ENCODE assay signal across 1 cellular context in the genomic region with DNA sequence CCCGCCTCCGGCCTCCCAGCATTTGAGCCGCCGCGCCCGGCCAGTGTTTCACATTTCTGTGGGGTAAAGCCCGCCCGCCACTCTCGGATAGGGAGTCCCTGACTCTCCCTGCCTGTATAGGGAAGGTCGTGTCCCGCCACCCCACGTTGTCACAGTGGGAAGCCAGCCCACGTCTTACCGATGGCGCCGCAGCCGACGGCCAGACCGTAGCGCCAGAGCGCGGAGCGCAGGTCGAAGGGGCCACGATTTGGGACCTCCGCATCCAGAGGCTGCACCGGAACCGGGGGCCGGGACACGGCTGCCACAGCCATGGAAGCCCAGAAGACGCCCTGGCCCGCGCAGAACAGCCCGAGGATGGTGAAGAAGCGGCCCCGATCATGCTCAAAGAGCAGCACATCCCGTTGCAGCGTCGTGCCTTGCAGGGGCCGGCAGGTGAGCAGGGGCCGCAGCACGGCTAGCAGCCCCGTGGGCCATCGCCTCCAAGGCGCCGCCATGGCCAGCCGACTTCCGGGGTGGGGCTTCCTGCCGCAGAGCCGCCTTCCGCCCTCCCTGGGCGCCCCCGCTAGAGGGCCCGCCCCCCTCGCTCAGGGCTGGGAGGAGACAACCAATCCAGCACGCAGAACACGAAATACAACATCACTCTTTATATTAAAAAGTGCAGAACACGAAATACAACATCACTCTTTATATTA.
TF ChIP-seq lines count a peak whose summit lies in the region.

A gene with protein sequence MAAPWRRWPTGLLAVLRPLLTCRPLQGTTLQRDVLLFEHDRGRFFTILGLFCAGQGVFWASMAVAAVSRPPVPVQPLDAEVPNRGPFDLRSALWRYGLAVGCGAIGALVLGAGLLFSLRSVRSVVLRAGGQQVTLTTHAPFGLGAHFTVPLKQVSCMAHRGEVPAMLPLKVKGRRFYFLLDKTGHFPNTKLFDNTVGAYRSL (minus strand): TSS at position 506 of the 692 bp plus-strand sequence. CDS start 12 bp downstream, at position 494.

TF ChIP-seq in K562, 482 proteins besides CTCF, POLR2A, EP300 and RAD21 (continued from another document and continues in another):
- TF ChIP-seq, protein P1, sequence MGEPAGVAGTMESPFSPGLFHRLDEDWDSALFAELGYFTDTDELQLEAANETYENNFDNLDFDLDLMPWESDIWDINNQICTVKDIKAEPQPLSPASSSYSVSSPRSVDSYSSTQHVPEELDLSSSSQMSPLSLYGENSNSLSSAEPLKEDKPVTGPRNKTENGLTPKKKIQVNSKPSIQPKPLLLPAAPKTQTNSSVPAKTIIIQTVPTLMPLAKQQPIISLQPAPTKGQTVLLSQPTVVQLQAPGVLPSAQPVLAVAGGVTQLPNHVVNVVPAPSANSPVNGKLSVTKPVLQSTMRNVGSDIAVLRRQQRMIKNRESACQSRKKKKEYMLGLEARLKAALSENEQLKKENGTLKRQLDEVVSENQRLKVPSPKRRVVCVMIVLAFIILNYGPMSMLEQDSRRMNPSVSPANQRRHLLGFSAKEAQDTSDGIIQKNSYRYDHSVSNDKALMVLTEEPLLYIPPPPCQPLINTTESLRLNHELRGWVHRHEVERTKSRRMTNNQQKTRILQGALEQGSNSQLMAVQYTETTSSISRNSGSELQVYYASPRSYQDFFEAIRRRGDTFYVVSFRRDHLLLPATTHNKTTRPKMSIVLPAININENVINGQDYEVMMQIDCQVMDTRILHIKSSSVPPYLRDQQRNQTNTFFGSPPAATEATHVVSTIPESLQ (CRISPR knock-in tag; IDR thresholded peaks at IDR 0.05): no peak; the same call in 1 of the 2 replicates
- TF ChIP-seq SNIP1 (IDR thresholded peaks at IDR 0.05; ENCODE audit: low read depth) (no peak), ZFP1 (CRISPR knock-in tag; IDR thresholded peaks at IDR 0.05) (no peak), TARDBP (IDR thresholded peaks at IDR 0.05) (peak; percentile 45; the same call in 1 of the 2 replicates), KLF6 (CRISPR knock-in tag; IDR thresholded peaks at IDR 0.05; ENCODE audit: borderline replicate concordance) (no peak), KDM4B (IDR thresholded peaks at IDR 0.05; ENCODE audit: borderline replicate concordance in 2 of 2, low read depth in 1 of 2) (0 out of 4 replicates have a peak, but pooled peaks of 1 of the 2 experiments have one; percentile 72), HEY1 (CRISPR knock-in tag; IDR thresholded peaks at IDR 0.05; ENCODE audit: borderline replicate concordance) (no peak), BRCA1 (IDR thresholded peaks at IDR 0.05) (no peak), BRCA1 (CRISPR knock-in tag; IDR thresholded peaks at IDR 0.05) (no peak), ZNF347 (CRISPR knock-in tag; IDR thresholded peaks at IDR 0.05; ENCODE audit: low read depth) (no peak), HNRNPH1 (optimal IDR thresholded peaks at IDR 0.05; ENCODE audit: low read depth, low read length) (no peak)
- TF ChIP-seq, protein P2, sequence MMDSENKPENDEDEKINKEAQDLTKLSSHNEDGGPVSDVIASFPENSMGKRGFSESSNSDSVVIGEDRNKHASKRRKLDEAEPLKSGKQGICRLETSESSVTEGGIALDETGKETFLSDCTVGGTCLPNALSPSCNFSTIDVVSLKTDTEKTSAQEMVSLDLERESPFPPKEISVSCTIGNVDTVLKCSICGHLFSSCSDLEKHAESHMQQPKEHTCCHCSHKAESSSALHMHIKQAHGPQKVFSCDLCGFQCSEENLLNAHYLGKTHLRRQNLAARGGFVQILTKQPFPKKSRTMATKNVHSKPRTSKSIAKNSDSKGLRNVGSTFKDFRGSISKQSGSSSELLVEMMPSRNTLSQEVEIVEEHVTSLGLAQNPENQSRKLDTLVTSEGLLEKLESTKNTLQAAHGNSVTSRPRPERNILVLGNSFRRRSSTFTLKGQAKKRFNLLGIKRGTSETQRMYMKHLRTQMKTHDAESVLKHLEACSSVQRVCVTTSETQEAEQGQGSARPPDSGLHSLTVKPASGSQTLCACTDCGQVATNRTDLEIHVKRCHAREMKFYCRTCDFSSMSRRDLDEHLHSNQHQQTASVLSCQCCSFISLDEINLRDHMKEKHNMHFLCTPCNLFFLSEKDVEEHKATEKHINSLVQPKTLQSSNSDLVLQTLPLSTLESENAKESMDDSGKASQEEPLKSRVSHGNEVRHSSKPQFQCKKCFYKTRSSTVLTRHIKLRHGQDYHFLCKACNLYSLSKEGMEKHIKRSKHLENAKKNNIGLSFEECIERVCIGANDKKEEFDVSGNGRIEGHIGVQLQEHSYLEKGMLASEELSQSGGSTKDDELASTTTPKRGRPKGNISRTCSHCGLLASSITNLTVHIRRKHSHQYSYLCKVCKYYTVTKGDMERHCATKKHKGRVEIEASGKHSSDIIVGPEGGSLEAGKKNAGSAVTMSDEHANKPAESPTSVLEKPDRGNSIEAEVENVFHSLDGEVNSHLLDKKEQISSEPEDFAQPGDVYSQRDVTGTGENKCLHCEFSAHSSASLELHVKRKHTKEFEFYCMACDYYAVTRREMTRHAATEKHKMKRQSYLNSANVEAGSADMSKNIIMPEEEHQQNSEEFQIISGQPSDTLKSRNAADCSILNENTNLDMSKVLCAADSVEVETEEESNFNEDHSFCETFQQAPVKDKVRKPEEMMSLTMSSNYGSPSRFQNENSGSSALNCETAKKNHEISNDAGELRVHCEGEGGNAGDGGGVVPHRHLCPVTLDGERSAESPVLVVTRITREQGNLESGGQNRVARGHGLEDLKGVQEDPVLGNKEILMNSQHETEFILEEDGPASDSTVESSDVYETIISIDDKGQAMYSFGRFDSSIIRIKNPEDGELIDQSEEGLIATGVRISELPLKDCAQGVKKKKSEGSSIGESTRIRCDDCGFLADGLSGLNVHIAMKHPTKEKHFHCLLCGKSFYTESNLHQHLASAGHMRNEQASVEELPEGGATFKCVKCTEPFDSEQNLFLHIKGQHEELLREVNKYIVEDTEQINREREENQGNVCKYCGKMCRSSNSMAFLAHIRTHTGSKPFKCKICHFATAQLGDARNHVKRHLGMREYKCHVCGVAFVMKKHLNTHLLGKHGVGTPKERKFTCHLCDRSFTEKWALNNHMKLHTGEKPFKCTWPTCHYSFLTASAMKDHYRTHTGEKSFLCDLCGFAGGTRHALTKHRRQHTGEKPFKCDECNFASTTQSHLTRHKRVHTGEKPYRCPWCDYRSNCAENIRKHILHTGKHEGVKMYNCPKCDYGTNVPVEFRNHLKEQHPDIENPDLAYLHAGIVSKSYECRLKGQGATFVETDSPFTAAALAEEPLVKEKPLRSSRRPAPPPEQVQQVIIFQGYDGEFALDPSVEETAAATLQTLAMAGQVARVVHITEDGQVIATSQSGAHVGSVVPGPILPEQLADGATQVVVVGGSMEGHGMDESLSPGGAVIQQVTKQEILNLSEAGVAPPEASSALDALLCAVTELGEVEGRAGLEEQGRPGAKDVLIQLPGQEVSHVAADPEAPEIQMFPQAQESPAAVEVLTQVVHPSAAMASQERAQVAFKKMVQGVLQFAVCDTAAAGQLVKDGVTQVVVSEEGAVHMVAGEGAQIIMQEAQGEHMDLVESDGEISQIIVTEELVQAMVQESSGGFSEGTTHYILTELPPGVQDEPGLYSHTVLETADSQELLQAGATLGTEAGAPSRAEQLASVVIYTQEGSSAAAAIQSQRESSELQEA (IDR thresholded peaks at IDR 0.05; ENCODE audit: low read depth): no peak
- TF ChIP-seq, protein P3, sequence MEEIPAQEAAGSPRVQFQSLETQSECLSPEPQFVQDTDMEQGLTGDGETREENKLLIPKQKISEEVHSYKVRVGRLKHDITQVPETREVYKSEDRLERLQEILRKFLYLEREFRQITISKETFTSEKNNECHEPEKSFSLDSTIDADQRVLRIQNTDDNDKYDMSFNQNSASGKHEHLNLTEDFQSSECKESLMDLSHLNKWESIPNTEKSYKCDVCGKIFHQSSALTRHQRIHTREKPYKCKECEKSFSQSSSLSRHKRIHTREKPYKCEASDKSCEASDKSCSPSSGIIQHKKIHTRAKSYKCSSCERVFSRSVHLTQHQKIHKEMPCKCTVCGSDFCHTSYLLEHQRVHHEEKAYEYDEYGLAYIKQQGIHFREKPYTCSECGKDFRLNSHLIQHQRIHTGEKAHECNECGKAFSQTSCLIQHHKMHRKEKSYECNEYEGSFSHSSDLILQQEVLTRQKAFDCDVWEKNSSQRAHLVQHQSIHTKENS (CRISPR knock-in tag; IDR thresholded peaks at IDR 0.05): 0 out of 2 replicates have a peak, but pooled peaks have one; percentile 66
- TF ChIP-seq, protein P4, sequence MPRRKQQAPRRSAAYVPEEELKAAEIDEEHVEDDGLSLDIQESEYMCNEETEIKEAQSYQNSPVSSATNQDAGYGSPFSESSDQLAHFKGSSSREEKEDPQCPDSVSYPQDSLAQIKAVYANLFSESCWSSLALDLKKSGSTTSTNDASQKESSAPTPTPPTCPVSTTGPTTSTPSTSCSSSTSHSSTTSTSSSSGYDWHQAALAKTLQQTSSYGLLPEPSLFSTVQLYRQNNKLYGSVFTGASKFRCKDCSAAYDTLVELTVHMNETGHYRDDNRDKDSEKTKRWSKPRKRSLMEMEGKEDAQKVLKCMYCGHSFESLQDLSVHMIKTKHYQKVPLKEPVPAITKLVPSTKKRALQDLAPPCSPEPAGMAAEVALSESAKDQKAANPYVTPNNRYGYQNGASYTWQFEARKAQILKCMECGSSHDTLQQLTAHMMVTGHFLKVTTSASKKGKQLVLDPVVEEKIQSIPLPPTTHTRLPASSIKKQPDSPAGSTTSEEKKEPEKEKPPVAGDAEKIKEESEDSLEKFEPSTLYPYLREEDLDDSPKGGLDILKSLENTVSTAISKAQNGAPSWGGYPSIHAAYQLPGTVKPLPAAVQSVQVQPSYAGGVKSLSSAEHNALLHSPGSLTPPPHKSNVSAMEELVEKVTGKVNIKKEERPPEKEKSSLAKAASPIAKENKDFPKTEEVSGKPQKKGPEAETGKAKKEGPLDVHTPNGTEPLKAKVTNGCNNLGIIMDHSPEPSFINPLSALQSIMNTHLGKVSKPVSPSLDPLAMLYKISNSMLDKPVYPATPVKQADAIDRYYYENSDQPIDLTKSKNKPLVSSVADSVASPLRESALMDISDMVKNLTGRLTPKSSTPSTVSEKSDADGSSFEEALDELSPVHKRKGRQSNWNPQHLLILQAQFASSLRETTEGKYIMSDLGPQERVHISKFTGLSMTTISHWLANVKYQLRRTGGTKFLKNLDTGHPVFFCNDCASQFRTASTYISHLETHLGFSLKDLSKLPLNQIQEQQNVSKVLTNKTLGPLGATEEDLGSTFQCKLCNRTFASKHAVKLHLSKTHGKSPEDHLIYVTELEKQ (CRISPR knock-in tag; IDR thresholded peaks at IDR 0.05): no peak
- TF ChIP-seq, protein P5, sequence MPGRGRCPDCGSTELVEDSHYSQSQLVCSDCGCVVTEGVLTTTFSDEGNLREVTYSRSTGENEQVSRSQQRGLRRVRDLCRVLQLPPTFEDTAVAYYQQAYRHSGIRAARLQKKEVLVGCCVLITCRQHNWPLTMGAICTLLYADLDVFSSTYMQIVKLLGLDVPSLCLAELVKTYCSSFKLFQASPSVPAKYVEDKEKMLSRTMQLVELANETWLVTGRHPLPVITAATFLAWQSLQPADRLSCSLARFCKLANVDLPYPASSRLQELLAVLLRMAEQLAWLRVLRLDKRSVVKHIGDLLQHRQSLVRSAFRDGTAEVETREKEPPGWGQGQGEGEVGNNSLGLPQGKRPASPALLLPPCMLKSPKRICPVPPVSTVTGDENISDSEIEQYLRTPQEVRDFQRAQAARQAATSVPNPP (IDR thresholded peaks at IDR 0.05; ENCODE audit: borderline replicate concordance, insufficient read depth, insufficient read length): no peak
- TF ChIP-seq, protein P6, sequence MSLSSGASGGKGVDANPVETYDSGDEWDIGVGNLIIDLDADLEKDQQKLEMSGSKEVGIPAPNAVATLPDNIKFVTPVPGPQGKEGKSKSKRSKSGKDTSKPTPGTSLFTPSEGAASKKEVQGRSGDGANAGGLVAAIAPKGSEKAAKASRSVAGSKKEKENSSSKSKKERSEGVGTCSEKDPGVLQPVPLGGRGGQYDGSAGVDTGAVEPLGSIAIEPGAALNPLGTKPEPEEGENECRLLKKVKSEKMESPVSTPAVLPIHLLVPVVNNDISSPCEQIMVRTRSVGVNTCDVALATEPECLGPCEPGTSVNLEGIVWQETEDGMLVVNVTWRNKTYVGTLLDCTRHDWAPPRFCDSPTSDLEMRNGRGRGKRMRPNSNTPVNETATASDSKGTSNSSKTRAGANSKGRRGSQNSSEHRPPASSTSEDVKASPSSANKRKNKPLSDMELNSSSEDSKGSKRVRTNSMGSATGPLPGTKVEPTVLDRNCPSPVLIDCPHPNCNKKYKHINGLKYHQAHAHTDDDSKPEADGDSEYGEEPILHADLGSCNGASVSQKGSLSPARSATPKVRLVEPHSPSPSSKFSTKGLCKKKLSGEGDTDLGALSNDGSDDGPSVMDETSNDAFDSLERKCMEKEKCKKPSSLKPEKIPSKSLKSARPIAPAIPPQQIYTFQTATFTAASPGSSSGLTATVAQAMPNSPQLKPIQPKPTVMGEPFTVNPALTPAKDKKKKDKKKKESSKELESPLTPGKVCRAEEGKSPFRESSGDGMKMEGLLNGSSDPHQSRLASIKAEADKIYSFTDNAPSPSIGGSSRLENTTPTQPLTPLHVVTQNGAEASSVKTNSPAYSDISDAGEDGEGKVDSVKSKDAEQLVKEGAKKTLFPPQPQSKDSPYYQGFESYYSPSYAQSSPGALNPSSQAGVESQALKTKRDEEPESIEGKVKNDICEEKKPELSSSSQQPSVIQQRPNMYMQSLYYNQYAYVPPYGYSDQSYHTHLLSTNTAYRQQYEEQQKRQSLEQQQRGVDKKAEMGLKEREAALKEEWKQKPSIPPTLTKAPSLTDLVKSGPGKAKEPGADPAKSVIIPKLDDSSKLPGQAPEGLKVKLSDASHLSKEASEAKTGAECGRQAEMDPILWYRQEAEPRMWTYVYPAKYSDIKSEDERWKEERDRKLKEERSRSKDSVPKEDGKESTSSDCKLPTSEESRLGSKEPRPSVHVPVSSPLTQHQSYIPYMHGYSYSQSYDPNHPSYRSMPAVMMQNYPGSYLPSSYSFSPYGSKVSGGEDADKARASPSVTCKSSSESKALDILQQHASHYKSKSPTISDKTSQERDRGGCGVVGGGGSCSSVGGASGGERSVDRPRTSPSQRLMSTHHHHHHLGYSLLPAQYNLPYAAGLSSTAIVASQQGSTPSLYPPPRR (CRISPR knock-in tag; IDR thresholded peaks at IDR 0.05; ENCODE audit: borderline replicate concordance): no peak
- TF ChIP-seq, protein P7, sequence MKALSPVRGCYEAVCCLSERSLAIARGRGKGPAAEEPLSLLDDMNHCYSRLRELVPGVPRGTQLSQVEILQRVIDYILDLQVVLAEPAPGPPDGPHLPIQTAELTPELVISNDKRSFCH (CRISPR knock-in tag; IDR thresholded peaks at IDR 0.05): no peak
- TF ChIP-seq, protein P7 (tag; IDR thresholded peaks at IDR 0.05): 0 out of 2 replicates have a peak, but pooled peaks have one; percentile 47
- TF ChIP-seq, protein P8, sequence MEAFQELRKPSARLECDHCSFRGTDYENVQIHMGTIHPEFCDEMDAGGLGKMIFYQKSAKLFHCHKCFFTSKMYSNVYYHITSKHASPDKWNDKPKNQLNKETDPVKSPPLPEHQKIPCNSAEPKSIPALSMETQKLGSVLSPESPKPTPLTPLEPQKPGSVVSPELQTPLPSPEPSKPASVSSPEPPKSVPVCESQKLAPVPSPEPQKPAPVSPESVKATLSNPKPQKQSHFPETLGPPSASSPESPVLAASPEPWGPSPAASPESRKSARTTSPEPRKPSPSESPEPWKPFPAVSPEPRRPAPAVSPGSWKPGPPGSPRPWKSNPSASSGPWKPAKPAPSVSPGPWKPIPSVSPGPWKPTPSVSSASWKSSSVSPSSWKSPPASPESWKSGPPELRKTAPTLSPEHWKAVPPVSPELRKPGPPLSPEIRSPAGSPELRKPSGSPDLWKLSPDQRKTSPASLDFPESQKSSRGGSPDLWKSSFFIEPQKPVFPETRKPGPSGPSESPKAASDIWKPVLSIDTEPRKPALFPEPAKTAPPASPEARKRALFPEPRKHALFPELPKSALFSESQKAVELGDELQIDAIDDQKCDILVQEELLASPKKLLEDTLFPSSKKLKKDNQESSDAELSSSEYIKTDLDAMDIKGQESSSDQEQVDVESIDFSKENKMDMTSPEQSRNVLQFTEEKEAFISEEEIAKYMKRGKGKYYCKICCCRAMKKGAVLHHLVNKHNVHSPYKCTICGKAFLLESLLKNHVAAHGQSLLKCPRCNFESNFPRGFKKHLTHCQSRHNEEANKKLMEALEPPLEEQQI (IDR thresholded peaks at IDR 0.05): no peak
